In the genomic region with DNA sequence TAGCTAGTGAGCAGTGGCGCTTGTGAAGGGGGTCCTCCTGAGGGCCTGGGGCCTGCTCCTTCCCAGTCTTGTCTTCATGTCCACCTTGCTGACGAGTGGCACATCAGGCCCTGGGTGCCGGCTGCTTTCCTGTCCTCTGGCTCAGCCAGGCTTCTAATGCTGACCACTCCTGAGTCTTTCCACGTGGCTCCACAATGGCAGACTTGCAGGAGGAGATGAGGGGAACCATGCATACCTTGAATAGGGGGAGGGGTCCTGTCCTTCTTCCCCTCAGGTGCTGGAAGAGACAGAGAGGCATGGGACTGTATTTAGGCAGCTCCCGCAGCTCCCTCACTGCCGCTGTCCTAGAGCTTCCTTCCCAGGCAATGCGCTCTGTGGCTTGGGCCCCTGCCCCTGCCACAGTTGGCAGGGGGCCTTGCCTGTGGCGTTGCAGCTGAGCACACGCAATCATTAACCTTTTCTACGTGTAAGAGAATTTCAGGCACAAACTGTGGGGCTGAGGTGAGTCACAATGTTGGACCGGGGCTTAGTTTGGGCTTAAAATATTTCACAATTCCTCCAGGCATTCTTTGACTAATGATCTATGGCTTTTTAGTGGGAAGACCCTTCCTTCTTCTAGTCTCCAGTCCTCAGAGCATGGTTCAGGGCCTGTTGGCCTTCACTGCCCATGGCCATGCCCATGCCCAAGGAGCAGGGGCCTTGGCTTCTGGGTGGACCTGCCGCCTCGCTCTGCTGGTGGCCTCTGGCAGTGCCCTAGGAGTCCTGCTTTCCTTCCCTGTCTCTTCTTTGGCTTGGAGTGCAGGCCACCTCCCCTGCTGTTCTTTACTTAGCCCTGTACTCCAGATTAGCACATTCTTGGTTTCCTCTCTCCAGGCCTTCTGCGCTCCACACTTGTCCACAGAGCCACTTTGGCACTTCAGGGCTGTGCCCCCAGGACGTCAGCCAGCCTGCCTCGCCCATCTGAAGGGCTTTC, we compare ENCODE assay signal across 10 cellular contexts. TPM values are rescaled to one million over a fixed set of nuclear protein-coding genes. Genes with fewer than 3 reads are reported as not detected.
DNase-seq lines count a peak whose midpoint lies in the region; ATAC-seq and TF ChIP-seq lines count a peak whose summit lies in the region.
"Had no signal": no experiment of that assay in that cellular context is flagged by ENCODE, and none has a peak within 500 bp of the region (broad histone marks: within the 10 kb centered on the region; RNA-seq: fewer than 3 reads in every experiment).

No MANE protein-coding gene starts in this region.

- no peak for TF ChIP-seq POLR2A in Peyer's patch (IDR thresholded peaks at IDR 0.05)

- peaks cover 0 to under 1% (median 0%) of the 10 kb centered on the region in 3 donors for H3K36me3 ChIP-seq in Peyer's patch

- H3K9me3 ChIP-seq in Peyer's patch = no peaks in the 10 kb centered on the region

- peaks cover 4 to 50% (median 18%) of the 10 kb centered on the region in 4 donors for H3K4me1 ChIP-seq in Peyer's patch

- ATAC-seq in GM19463 (IDR thresholded peaks at IDR 0.05; ENCODE audit: unreplicated experiment) (no peak), HG03039 (IDR thresholded peaks at IDR 0.05; ENCODE audit: unreplicated experiment) (no peak), HG03442 (IDR thresholded peaks at IDR 0.05; ENCODE audit: unreplicated experiment) (no peak)

- intact Hi-C loops in posterior vena cava (cut with DNase I) = no loop called here

- H3K27ac ChIP-seq in Peyer's patch = peak overlapping the region in 3 of 4 donors; percentile 28 to 52 (median 37)

- no peaks in the 10 kb centered on the region for H3K27me3 ChIP-seq in Peyer's patch

- H3K4me3 ChIP-seq in Peyer's patch (no peak overlapping the region), foreskin fibroblast (ENCODE audit: low read depth in 1 of 2, low read length in 2 of 2) (no peak overlapping the region)

- TF ChIP-seq CTCF in Peyer's patch (IDR thresholded peaks at IDR 0.05) = no peak
- TF ChIP-seq CTCF in foreskin fibroblast (IDR thresholded peaks at IDR 0.05; ENCODE audit: low read depth, low read length) = no peak

- DNase-seq in Daoy (ENCODE audit: low read depth) (peak; percentile 83), Peyer's patch (peak in 1 of 3 donors; percentile 42), foreskin fibroblast (peak; percentile 26 to 65), posterior vena cava (ENCODE audit: low spot score) (peak; percentile 88)
- DNase-seq in stimulated activated naive CD4-positive, alpha-beta T cell (lab: John Stamatoyannopoulos, UW) = no peak
- DNase-seq: effector memory CD8-positive, alpha-beta T cell; T-helper 2 cell had no signal

RNA-seq across cellular contexts. Expression of a gene that starts 39.1 kb away (rescaled TPM):
- total RNA-seq in Daoy (2014; rRNA removed; shearing (Covaris generic)) = 28.8 and 32.0 TPM in 2 replicates
- total RNA-seq in Peyer's patch (10 to 100 TPM; 49.6 to 92.4 (median 59.6) TPM), posterior vena cava (100 to 1,000 TPM in 1 of 2 donors, 10 to 100 TPM in 1; 69.0 to 102 TPM)

RNA-seq across cellular contexts. Expression of a gene that starts 46.8 kb away (rescaled TPM):
- total RNA-seq in Daoy (2014; rRNA removed; shearing (Covaris generic)) = not detected in 2 replicates
- total RNA-seq in Peyer's patch = not detected
- total RNA-seq in posterior vena cava = not detected

RNA-seq across cellular contexts. Expression of a gene that starts 48.5 kb away (rescaled TPM):
- total RNA-seq in Daoy (2014; rRNA removed; shearing (Covaris generic)) = not detected in 2 replicates
- total RNA-seq in Peyer's patch (1 to 10 TPM in 1 of 4 donors, under 1 TPM in 1, not detected in 2; 0.85 to 2.0 TPM), posterior vena cava (1 to 10 TPM; 5.2 to 6.1 TPM)

Comparison
In these comparisons a context has a peak if more than half of its experiments do, and no peak if none do; other contexts are left out.
1. DNase-seq: peak in Daoy (single experiment), foreskin fibroblast (2 of 2) and posterior vena cava (single experiment); none in stimulated activated naive CD4-positive, alpha-beta T cell (0 of 6).